In genomic region chr1:159854693-159855192, GRCh38 we compare ENCODE assay signal across 8 cellular contexts. TPM values are rescaled to one million over a fixed set of nuclear protein-coding genes. Genes with fewer than 3 reads are reported as not detected.
DNase-seq lines count a peak whose midpoint lies in the region; ATAC-seq, FAIRE-seq and TF ChIP-seq lines count a peak whose summit lies in the region.

No MANE protein-coding gene starts in this region.

- TF ChIP-seq CTCF in GM13976 (IDR thresholded peaks at IDR 0.05; ENCODE audit: borderline replicate concordance, control extremely low read depth, extremely low read depth, insufficient read depth, missing control alignments) (no peak), choroid plexus epithelial cell (conservative IDR thresholded peaks at IDR 0.05; ENCODE audit: low read depth, low read length) (no peak)

- ATAC-seq in HG02798 (IDR thresholded peaks at IDR 0.05; ENCODE audit: poor library complexity, unreplicated experiment), result peak; percentile 84

- H3K4me3 ChIP-seq in choroid plexus epithelial cell (ENCODE audit: low read depth, low read length), result peak overlapping the region; percentile 71

- H3K27ac Mint-ChIP-seq in activated CD4-positive, alpha-beta T cell treated with anti-CD3 and anti-CD28 coated beads, Interleukin-2, amount 10 ng/mL, durations not matched to agents 24 days and 14 days, result no peak overlapping the region

- no peaks in the 10 kb centered on the region for H3K9me3 Mint-ChIP-seq in activated CD4-positive, alpha-beta T cell treated with anti-CD3 and anti-CD28 coated beads, Interleukin-2, amount 10 ng/mL, durations not matched to agents 24 days and 14 days

- in situ Hi-C loops in GM13976 (cut with MboI; ENCODE audit: low sequenced_read_pairs, unreplicated experiment), result no loop called here

- H3K36me3 Mint-ChIP-seq in activated CD4-positive, alpha-beta T cell treated with anti-CD3 and anti-CD28 coated beads, Interleukin-2, amount 10 ng/mL, durations not matched to agents 24 days and 14 days (ENCODE audit: low read depth), result no peaks in the 10 kb centered on the region

- no peak for FAIRE-seq in RCC 7860 (lab: Jason Lieb, UNC)

- intact Hi-C loops in activated CD4-positive, alpha-beta T cell treated with anti-CD3 and anti-CD28 coated beads, Interleukin-2, amount 10 ng/mL, durations not matched to agents 24 days and 14 days (cut with micrococcal nuclease), result loop anchor here (5.0 kb wide), 1 partner anchor 38 kb away; no protein-coding TSS in a partner anchor

- H3K4me3 Mint-ChIP-seq in activated CD4-positive, alpha-beta T cell treated with anti-CD3 and anti-CD28 coated beads, Interleukin-2, amount 10 ng/mL, durations not matched to agents 24 days and 14 days, result peak overlapping the region; percentile 84

- DNase-seq in GM13976 (ENCODE audit: low spot score), result peak; percentile 78
- peak; percentile 74 for DNase-seq in NCI-H2171 treated with DMSO at 0.1 percent for 48 hours (lab: John Stamatoyannopoulos, UW)
- DNase-seq in activated CD4-positive, alpha-beta T cell treated with anti-CD3 and anti-CD28 coated beads, Interleukin-2, amount 10 ng/mL, durations not matched to agents 24 days and 14 days, result peak; percentile 91
- peak; percentile 88 for DNase-seq in choroid plexus epithelial cell (ENCODE audit: low read depth)
- DNase-seq in kidney tubule cell (ENCODE audit: low spot score), result peak; percentile 88
- peak; percentile 87 for DNase-seq in stimulated activated CD4-positive, alpha-beta T cell treated with anti-CD3 and anti-CD28 coated beads, Interleukin-15, amount 100 ng/mL, for 24 hours
- no peak for DNase-seq in RCC 7860 (ENCODE audit: low spot score)

- peaks cover 14% of the 10 kb centered on the region for H3K4me1 Mint-ChIP-seq in activated CD4-positive, alpha-beta T cell treated with anti-CD3 and anti-CD28 coated beads, Interleukin-2, amount 10 ng/mL, durations not matched to agents 24 days and 14 days

- peaks cover 36% of the 10 kb centered on the region for H3K27me3 Mint-ChIP-seq in activated CD4-positive, alpha-beta T cell treated with anti-CD3 and anti-CD28 coated beads, Interleukin-2, amount 10 ng/mL, durations not matched to agents 24 days and 14 days

RNA-seq across cellular contexts. Expression of gene VSIG8, which starts 7.7 kb away (rescaled TPM):
- not detected in 2 replicates for total RNA-seq in activated CD4-positive, alpha-beta T cell treated with anti-CD3 and anti-CD28 coated beads, Interleukin-2, amount 10 ng/mL, durations not matched to agents 24 days and 14 days

RNA-seq across cellular contexts. Expression of gene SLAMF8, which starts 28.1 kb away (rescaled TPM):
- total RNA-seq in activated CD4-positive, alpha-beta T cell treated with anti-CD3 and anti-CD28 coated beads, Interleukin-2, amount 10 ng/mL, durations not matched to agents 24 days and 14 days, result 1.1 and 1.2 TPM in 2 replicates

RNA-seq across cellular contexts. Expression of gene CFAP45, which starts 45.2 kb away (rescaled TPM):
- total RNA-seq in activated CD4-positive, alpha-beta T cell treated with anti-CD3 and anti-CD28 coated beads, Interleukin-2, amount 10 ng/mL, durations not matched to agents 24 days and 14 days, result 1.5 TPM in 2 replicates

RNA-seq across cellular contexts. Expression of gene FCRL6, which starts 52.6 kb away (rescaled TPM):
- not detected in 2 replicates for total RNA-seq in activated CD4-positive, alpha-beta T cell treated with anti-CD3 and anti-CD28 coated beads, Interleukin-2, amount 10 ng/mL, durations not matched to agents 24 days and 14 days
